17 cellular contexts compared by ENCODE assay signal in genomic region chr5:124927735-124928134, GRCh38.
DNase-seq lines count a peak whose midpoint lies in the region; TF ChIP-seq lines count a peak whose summit lies in the region.
"Had no signal": no experiment of that assay in that cellular context is flagged by ENCODE, and none has a peak within 500 bp of the region (broad histone marks: within the 10 kb centered on the region; RNA-seq: fewer than 3 reads in every experiment).

No MANE protein-coding gene starts in this region.

- CTCF ChIA-PET in A673 (lab: Charles Lee) (no interaction called here), mammary epithelial cell (lab: Charles Lee; ENCODE audit: low non-redundant PET) (interaction anchor here (0.7 kb wide), 1 partner anchor 29 kb away, joined by 3 read pairs; no protein-coding TSS in a partner anchor)

- H3K79me2 ChIP-seq in mammary epithelial cell (ENCODE audit: insufficient read depth, low read length) (no peaks in the 10 kb centered on the region), Karpas-422 (ENCODE audit: low read length) (no peaks in the 10 kb centered on the region)

- dilution Hi-C loops in mammary epithelial cell (cut with HindIII; ENCODE audit: low sequenced_read_pairs): no loop called here

- H3K9me3 ChIP-seq in A673 (ENCODE audit: low read depth, low read length, poor library complexity, severe bottlenecking) (no peaks in the 10 kb centered on the region), mammary epithelial cell (replicated peaks; ENCODE audit: insufficient read depth, low read length) (no peaks in the 10 kb centered on the region), Karpas-422 (ENCODE audit: low read length) (no peaks in the 10 kb centered on the region), tibial nerve (no peaks in the 10 kb centered on the region)
- H3K9me3 ChIP-seq: thyroid gland had no signal

- H4K20me1 ChIP-seq in mammary epithelial cell (ENCODE audit: insufficient read depth, low read length): no peaks in the 10 kb centered on the region
- no peaks in the 10 kb centered on the region for H4K20me1 ChIP-seq in Karpas-422 (ENCODE audit: insufficient read depth, low read depth, low read length)

- TF ChIP-seq EP300 in tibial nerve (IDR thresholded peaks at IDR 0.05): no peak

- H3K9ac ChIP-seq in mammary epithelial cell (ENCODE audit: insufficient read depth, low read length) (no peak overlapping the region), Karpas-422 (ENCODE audit: low read length) (no peak overlapping the region)

- no peaks in the 10 kb centered on the region for H3K9me2 ChIP-seq in Karpas-422 (replicated peaks; ENCODE audit: insufficient read depth, low read length)

- in situ Hi-C loops in mammary epithelial cell (cut with MboI; ENCODE audit: low sequenced_read_pairs in 2 of 2): no loop called here

- H3K36me3 ChIP-seq in A673 (ENCODE audit: insufficient read depth, low read length, poor library complexity, severe bottlenecking) (no peaks in the 10 kb centered on the region), mammary epithelial cell (ENCODE audit: insufficient read depth, low read length) (no peaks in the 10 kb centered on the region), Karpas-422 (ENCODE audit: insufficient read depth, low read length) (no peaks in the 10 kb centered on the region), tibial nerve (no peaks in the 10 kb centered on the region)
- H3K36me3 ChIP-seq: thyroid gland had no signal

- BruUV-seq in A673 (replicated peaks; lab: Mats Ljungman, UMichigan): no TSS peak
- no TSS peak for BruUV-seq in mammary epithelial cell (replicated peaks; lab: Mats Ljungman, UMichigan)

- POLR2A ChIA-PET in A673 (lab: Charles Lee; ENCODE audit: low non-redundant PET): no interaction called here

- H3K4me2 ChIP-seq in mammary epithelial cell (ENCODE audit: insufficient read depth, low read depth, low read length): no peak overlapping the region
- H3K4me2 ChIP-seq in Karpas-422 (ENCODE audit: low read depth, low read length, poor library complexity, severe bottlenecking): no peak overlapping the region

- WGBS in mammary epithelial cell (ENCODE audit: low coverage, missing lambda C conversion rate): 74% methylated on average over 3 of the region's 3 CpGs
- WGBS in tibial nerve, 2 donors: 83 to 88% methylated on average over 3 of the region's 3 CpGs

- H3K4me3 ChIP-seq in A673 (ENCODE audit: low read depth, low read length, poor library complexity, severe bottlenecking) (no peak overlapping the region), mammary epithelial cell (replicated peaks in 1 of 3; ENCODE audit: insufficient read depth in 1 of 3, low read depth in 2 of 3, low read length in 3 of 3) (no peak overlapping the region), Karpas-422 (ENCODE audit: low read length) (no peak overlapping the region), tibial nerve (no peak overlapping the region)
- H3K4me3 ChIP-seq: SK-N-MC, thyroid gland had no signal

- H3K4me1 ChIP-seq in A673 (ENCODE audit: insufficient read depth, low read length, poor library complexity, severe bottlenecking) (peaks cover 5% of the 10 kb centered on the region), mammary epithelial cell (ENCODE audit: insufficient read depth, low read length) (peaks cover 5% of the 10 kb centered on the region), Karpas-422 (ENCODE audit: low read length) (no peaks in the 10 kb centered on the region), tibial nerve (peaks cover 0 to 9% (median 5%) of the 10 kb centered on the region in 4 donors)
- H3K4me1 ChIP-seq: thyroid gland had no signal

- H3K27me3 ChIP-seq in A673 (replicated peaks; ENCODE audit: insufficient read depth, low read depth, low read length, poor library complexity) (no peaks in the 10 kb centered on the region), mammary epithelial cell (ENCODE audit: insufficient read depth, low read length) (no peaks in the 10 kb centered on the region), Karpas-422 (ENCODE audit: low read length) (no peaks in the 10 kb centered on the region), tibial nerve (no peaks in the 10 kb centered on the region)
- H3K27me3 ChIP-seq: thyroid gland had no signal

- intact Hi-C loops in A673 (cut with micrococcal nuclease; ENCODE audit: unreplicated experiment): no loop called here
- intact Hi-C loops in mammary epithelial cell (cut with micrococcal nuclease): no loop called here

- no peak for TF ChIP-seq CTCF in A673 (conservative IDR thresholded peaks at IDR 0.05; ENCODE audit: low read depth, low read length)
- TF ChIP-seq CTCF in mammary epithelial cell (conservative IDR thresholded peaks at IDR 0.05 in 1 of 2, IDR thresholded peaks at IDR 0.05 in 1 of 2; ENCODE audit: extremely low read depth in 1 of 2, insufficient read depth in 1 of 2, low read depth in 1 of 2, low read length in 2 of 2): no peak
- TF ChIP-seq CTCF in tibial nerve (IDR thresholded peaks at IDR 0.05): no peak

- H2AFZ ChIP-seq in mammary epithelial cell (ENCODE audit: low read depth, low read length) (no peak overlapping the region), Karpas-422 (ENCODE audit: low read length) (no peak overlapping the region)

- no peak overlapping the region for H3K27ac ChIP-seq in A673 (ENCODE audit: low read depth, low read length, poor library complexity, severe bottlenecking)
- no peak overlapping the region for H3K27ac ChIP-seq in mammary epithelial cell (ENCODE audit: insufficient read depth, low read depth, low read length)
- no peak overlapping the region for H3K27ac ChIP-seq in Karpas-422 (ENCODE audit: low read length)
- H3K27ac ChIP-seq in tibial nerve: no peak overlapping the region
- H3K27ac ChIP-seq: SK-N-MC, thyroid gland had no signal

- peak; percentile 18 for DNase-seq in A673 (ENCODE audit: low spot score)
- peak; percentile 86 for DNase-seq in LHCN-M2 (ENCODE audit: low read depth)
- peak; percentile 77 for DNase-seq in mammary epithelial cell
- DNase-seq in islet precursor cell: peak; percentile 68
- no peak for DNase-seq in NCI-H146 treated with DMSO at 0.1 percent for 48 hours (lab: John Stamatoyannopoulos, UW; ENCODE audit: unreplicated experiment)
- DNase-seq in Karpas-422: no peak
- DNase-seq in NCI-H1694 (lab: John Stamatoyannopoulos, UW): no peak
- no peak for DNase-seq in tibial nerve (ENCODE audit: low spot score in 2 of 2)
- DNase-seq: activated CD4-positive, alpha-beta memory T cell treated with anti-CD3 and anti-CD28 coated beads for 36 hours; activated naive CD8-positive, alpha-beta T cell treated with anti-CD3 and anti-CD28 coated beads for 36 hours; activated T-cell treated with anti-CD3 and anti-CD28 coated beads, Interleukin-2, amount 50 U/mL, for 4 hours; central memory CD4-positive, alpha-beta T cell; NCI-H1092; NK-92 treated with Interleukin-12 subunit alpha and Interleukin-12 subunit beta, amount 100 ng/mL, for 24 hours; stimulated activated CD4-positive, alpha-beta T cell treated with anti-CD3 and anti-CD28 coated beads, Interleukin-4, amount 100 ng/mL, for 24 hours; thyroid gland had no signal

- TF ChIP-seq POLR2A in tibial nerve (IDR thresholded peaks at IDR 0.05): no peak

Comparison
In these comparisons a context has a peak if more than half of its experiments do, and no peak if none do; other contexts are left out.
1. DNase-seq: peak in A673 (single experiment), LHCN-M2 (single experiment), mammary epithelial cell (single experiment) and islet precursor cell (single experiment); none in NCI-H146 treated with DMSO at 0.1 percent for 48 hours (single experiment), Karpas-422 (single experiment), NCI-H1694 (single experiment) and tibial nerve (0 of 2).